Comparison of ENCODE assay signal across 11 cellular contexts in the genomic region with DNA sequence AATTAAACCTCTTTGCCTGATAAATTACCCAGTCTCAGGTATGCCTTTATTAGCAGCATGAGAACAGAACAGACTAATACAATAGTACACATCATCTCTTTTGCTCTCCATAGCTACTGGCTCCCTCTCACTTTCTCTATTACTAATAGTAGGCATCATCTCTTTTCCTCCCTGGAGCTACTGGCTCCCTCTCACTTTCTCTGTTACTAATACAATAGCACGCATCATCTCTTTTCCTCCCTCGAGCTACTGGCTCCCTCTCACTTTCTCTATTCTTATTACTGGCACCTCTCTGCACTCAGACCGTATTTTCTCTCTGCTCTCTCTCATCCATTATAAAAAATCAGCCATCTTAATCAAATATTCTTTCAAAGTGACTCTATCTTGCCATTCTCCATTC. TPM values are rescaled to one million over a fixed set of nuclear protein-coding genes. Genes with fewer than 3 reads are reported as not detected.
A peak's percentile ranks its signal among the peaks of the same experiment; 100 is the strongest.
DNase-seq lines count a peak whose midpoint lies in the region; ATAC-seq and TF ChIP-seq lines count a peak whose summit lies in the region.
"Had no signal": no experiment of that assay in that cellular context is flagged by ENCODE, and none has a peak within 500 bp of the region (broad histone marks: within the 10 kb centered on the region; RNA-seq: fewer than 3 reads in every experiment).

No MANE protein-coding gene starts in this region.

- no TSS peak for BruUV-seq in Caco-2 (replicated peaks; lab: Mats Ljungman, UMichigan)

- peak overlapping the region; percentile 74 for H3K27ac ChIP-seq in CD4-positive, CD25-positive, alpha-beta regulatory T cell (ENCODE audit: insufficient read depth, low read length, poor library complexity, severe bottlenecking)

- no peak for DNase-seq in CD4-positive, CD25-positive, alpha-beta regulatory T cell
- DNase-seq in activated CD4-positive, alpha-beta memory T cell treated with anti-CD3 and anti-CD28 coated beads, Interleukin-2, amount 10 ng/mL, durations not matched to agents 7 days and 5 days, result no peak
- DNase-seq in Caco-2, result no peak
- DNase-seq in amygdala (lab: John Stamatoyannopoulos, UW), result no peak
- DNase-seq in SIG-M5 treated with dmso at 0.1 percent for 504 hours (lab: John Stamatoyannopoulos, UW; ENCODE audit: unreplicated experiment), result no peak
- DNase-seq: NCI-H2029 treated with DMSO at 0.1 percent for 48 hours had no signal

- peak overlapping the region; percentile 1 to 86 (median 72) for H3K4me3 Mint-ChIP-seq in CD4-positive, CD25-positive, alpha-beta regulatory T cell
- H3K4me3 Mint-ChIP-seq in activated CD4-positive, alpha-beta memory T cell treated with anti-CD3 and anti-CD28 coated beads, Interleukin-2, amount 10 ng/mL, durations not matched to agents 7 days and 5 days, result no peak overlapping the region
- no peak overlapping the region for H3K4me3 Mint-ChIP-seq in Caco-2 (ENCODE audit: unreplicated experiment)
- H3K4me3 Mint-ChIP-seq: B cell had no signal

- peaks cover 14% of the 10 kb centered on the region for H3K36me3 Mint-ChIP-seq in CD4-positive, CD25-positive, alpha-beta regulatory T cell
- H3K36me3 Mint-ChIP-seq in activated CD4-positive, alpha-beta memory T cell treated with anti-CD3 and anti-CD28 coated beads, Interleukin-2, amount 10 ng/mL, durations not matched to agents 7 days and 5 days (ENCODE audit: low read depth), result peaks cover 30% of the 10 kb centered on the region
- H3K36me3 Mint-ChIP-seq in Caco-2 (ENCODE audit: insufficient read depth, unreplicated experiment), result peaks cover 9% of the 10 kb centered on the region

- POLR2A ChIA-PET in activated CD4-positive, alpha-beta memory T cell treated with anti-CD3 and anti-CD28 coated beads, Interleukin-2, amount 10 ng/mL, durations not matched to agents 7 days and 5 days (lab: Charles Lee), result interaction anchor here (1.1 to 1.4 kb wide), 2 partner anchors 20 to 35 kb away, joined by 3 to 7 read pairs; no protein-coding TSS in a partner anchor
- POLR2A ChIA-PET in Caco-2 (lab: Charles Lee), result no interaction called here

- H3K4me1 ChIP-seq in CD4-positive, CD25-positive, alpha-beta regulatory T cell (ENCODE audit: control insufficient read depth, insufficient read depth, low read length, poor library complexity, severe bottlenecking), result peaks cover 14% of the 10 kb centered on the region
- no peaks in the 10 kb centered on the region for H3K4me1 ChIP-seq in Caco-2

- H3K4me3 ChIP-seq in CD4-positive, CD25-positive, alpha-beta regulatory T cell (ENCODE audit: low read depth, low read length), result peak overlapping the region; percentile 63
- no peak overlapping the region for H3K4me3 ChIP-seq in Caco-2 (ENCODE audit: low read depth, low read length)

- H3K9me3 ChIP-seq in CD4-positive, CD25-positive, alpha-beta regulatory T cell (ENCODE audit: control insufficient read depth in 2 of 2, low read length in 2 of 2), result no peaks in the 10 kb centered on the region
- H3K9me3 ChIP-seq in Caco-2, result peaks cover 3% of the 10 kb centered on the region

- CTCF ChIA-PET in activated CD4-positive, alpha-beta memory T cell treated with anti-CD3 and anti-CD28 coated beads, Interleukin-2, amount 10 ng/mL, durations not matched to agents 7 days and 5 days (lab: Charles Lee), result no interaction called here
- CTCF ChIA-PET in Caco-2 (lab: Charles Lee), result no interaction called here

- H3K9me3 Mint-ChIP-seq in CD4-positive, CD25-positive, alpha-beta regulatory T cell, result peaks cover 0 to 7% (median 2%) of the 10 kb centered on the region in 7 donors
- H3K9me3 Mint-ChIP-seq in activated CD4-positive, alpha-beta memory T cell treated with anti-CD3 and anti-CD28 coated beads, Interleukin-2, amount 10 ng/mL, durations not matched to agents 7 days and 5 days, result peaks cover 12% of the 10 kb centered on the region
- no peaks in the 10 kb centered on the region for H3K9me3 Mint-ChIP-seq in Caco-2 (ENCODE audit: unreplicated experiment)

- intact Hi-C loops in Caco-2 (cut with micrococcal nuclease; ENCODE audit: unreplicated experiment), result no loop called here

- H3K36me3 ChIP-seq in CD4-positive, CD25-positive, alpha-beta regulatory T cell (ENCODE audit: control insufficient read depth, insufficient read depth, low read length), result no peaks in the 10 kb centered on the region
- H3K36me3 ChIP-seq in Caco-2 (ENCODE audit: control insufficient read depth, insufficient read depth, low read length), result no peaks in the 10 kb centered on the region

- H3K4me1 Mint-ChIP-seq in CD4-positive, CD25-positive, alpha-beta regulatory T cell, result peaks cover 21 to 52% (median 39%) of the 10 kb centered on the region in 4 donors
- H3K4me1 Mint-ChIP-seq in activated CD4-positive, alpha-beta memory T cell treated with anti-CD3 and anti-CD28 coated beads, Interleukin-2, amount 10 ng/mL, durations not matched to agents 7 days and 5 days, result peaks cover 33% of the 10 kb centered on the region
- peaks cover 9% of the 10 kb centered on the region for H3K4me1 Mint-ChIP-seq in Caco-2 (ENCODE audit: low read depth, unreplicated experiment)

- H3K27ac Mint-ChIP-seq in CD4-positive, CD25-positive, alpha-beta regulatory T cell, result peak overlapping the region; percentile 92 to 98 (median 96)
- peak overlapping the region; percentile 88 for H3K27ac Mint-ChIP-seq in activated CD4-positive, alpha-beta memory T cell treated with anti-CD3 and anti-CD28 coated beads, Interleukin-2, amount 10 ng/mL, durations not matched to agents 7 days and 5 days
- H3K27ac Mint-ChIP-seq in Caco-2 (ENCODE audit: unreplicated experiment), result no peak overlapping the region
- H3K27ac Mint-ChIP-seq: B cell had no signal

- H3K27me3 Mint-ChIP-seq in CD4-positive, CD25-positive, alpha-beta regulatory T cell, result no peaks in the 10 kb centered on the region
- H3K27me3 Mint-ChIP-seq in activated CD4-positive, alpha-beta memory T cell treated with anti-CD3 and anti-CD28 coated beads, Interleukin-2, amount 10 ng/mL, durations not matched to agents 7 days and 5 days, result no peaks in the 10 kb centered on the region
- no peaks in the 10 kb centered on the region for H3K27me3 Mint-ChIP-seq in Caco-2 (ENCODE audit: insufficient read depth, unreplicated experiment)
- H3K27me3 Mint-ChIP-seq: B cell had no signal

- no peak for ATAC-seq in CD4-positive, CD25-positive, alpha-beta regulatory T cell (ENCODE audit: low read depth in 2 of 2)
- peak; percentile 42 for ATAC-seq in GM19023 (IDR thresholded peaks at IDR 0.05; ENCODE audit: unreplicated experiment)
- peak; percentile 73 for ATAC-seq in HG02885 (IDR thresholded peaks at IDR 0.05; ENCODE audit: poor library complexity, unreplicated experiment)
- no peak for ATAC-seq in GM19328 (IDR thresholded peaks at IDR 0.05; ENCODE audit: unreplicated experiment)
- ATAC-seq: Right ventricle myocardium inferior had no signal

- TF ChIP-seq CTCF in Caco-2 (IDR thresholded peaks at IDR 0.05; ENCODE audit: insufficient read depth in 1 of 2, low read depth in 1 of 2, low read length in 1 of 2, severe bottlenecking in 1 of 2, unreplicated experiment in 1 of 2), result no peak

- H3K27me3 ChIP-seq in CD4-positive, CD25-positive, alpha-beta regulatory T cell (ENCODE audit: control insufficient read depth, insufficient read depth, low read length), result no peaks in the 10 kb centered on the region
- no peaks in the 10 kb centered on the region for H3K27me3 ChIP-seq in Caco-2 (replicated peaks; ENCODE audit: control insufficient read depth, insufficient read depth, low read length)

RNA-seq across cellular contexts. Expression of a gene that starts 37.1 kb away (rescaled TPM):
- 14.5 TPM for total RNA-seq in CD4-positive, CD25-positive, alpha-beta regulatory T cell
- 10 to 100 TPM in 1 of 4 donors, 1 to 10 TPM in 3; 7.6 to 10.8 (median 8.6) TPM for polyA plus RNA-seq in CD4-positive, CD25-positive, alpha-beta regulatory T cell
- 1 to 10 TPM; 7.3 to 7.8 TPM for total RNA-seq in activated CD4-positive, alpha-beta memory T cell treated with anti-CD3 and anti-CD28 coated beads, Interleukin-2, amount 10 ng/mL, durations not matched to agents 7 days and 5 days
- 100 and 102 TPM in 2 replicates for total RNA-seq in Caco-2 (2022)

Comparison
In these comparisons a context has a peak if more than half of its experiments do, and no peak if none do; other contexts are left out.
1. ATAC-seq: peak in GM19023 (single experiment) and HG02885 (single experiment); none in CD4-positive, CD25-positive, alpha-beta regulatory T cell (0 of 2) and GM19328 (single experiment).
2. H3K4me3 Mint-ChIP-seq: peak in CD4-positive, CD25-positive, alpha-beta regulatory T cell (4 of 4); none in activated CD4-positive, alpha-beta memory T cell treated with anti-CD3 and anti-CD28 coated beads, Interleukin-2, amount 10 ng/mL, durations not matched to agents 7 days and 5 days (single experiment) and Caco-2 (single experiment).